ENCODE assay signal across 9 cellular contexts in genomic region chr22:50192056-50192824, GRCh38. TPM values are rescaled to one million over a fixed set of nuclear protein-coding genes. Genes with fewer than 3 reads are reported as not detected.
A peak's percentile ranks its signal among the peaks of the same experiment; 100 is the strongest.
DNase-seq lines count a peak whose midpoint lies in the region; ATAC-seq, FAIRE-seq and TF ChIP-seq lines count a peak whose summit lies in the region.
"Had no signal": no experiment of that assay in that cellular context is flagged by ENCODE, and none has a peak within 500 bp of the region (broad histone marks: within the 10 kb centered on the region; RNA-seq: fewer than 3 reads in every experiment).

No MANE protein-coding gene starts in this region.

- no peaks in the 10 kb centered on the region for H3K9me3 ChIP-seq in K562 (replicated peaks; ENCODE audit: control insufficient read depth, insufficient read depth, low read depth, low read length)
- H3K9me3 ChIP-seq: tibial artery had no signal

- no peak for ATAC-seq in K562
- peak; percentile 9 to 13 for ATAC-seq in naive B cell (ENCODE audit: low read depth in 2 of 2)

- no peak for TF ChIP-seq POLR2A in K562 (conservative IDR thresholded peaks at IDR 0.05)

- H3K79me2 ChIP-seq in K562 (ENCODE audit: control insufficient read depth, insufficient read depth, low read length) = peaks cover 52% of the 10 kb centered on the region

- no peaks in the 10 kb centered on the region for H3K27me3 Mint-ChIP-seq in naive B cell
- H3K27me3 Mint-ChIP-seq in Calu3 (ENCODE audit: unreplicated experiment) = no peaks in the 10 kb centered on the region

- FAIRE-seq in K562 (lab: Jason Lieb, UNC) = no peak

- H3K27ac ChIP-seq in K562 (ENCODE audit: extremely low read depth, low read depth, low read length) = no peak overlapping the region
- H3K27ac ChIP-seq: tibial artery had no signal

- no peaks in the 10 kb centered on the region for H3K36me3 Mint-ChIP-seq in naive B cell
- H3K36me3 Mint-ChIP-seq in Calu3 (ENCODE audit: insufficient read depth, unreplicated experiment) = peaks cover 36% of the 10 kb centered on the region

- peaks cover 7% of the 10 kb centered on the region for H3K9me1 ChIP-seq in K562 (ENCODE audit: control insufficient read depth, insufficient read depth, low read length)

- intact Hi-C loops in K562 (cut with micrococcal nuclease) (no loop called here), Calu3 (cut with micrococcal nuclease; ENCODE audit: unreplicated experiment) (no loop called here)

- in situ Hi-C loops in K562 (cut with MboI) = no loop called here

- BruUV-seq in K562 (replicated peaks; lab: Mats Ljungman, UMichigan) = no TSS peak
- BruUV-seq in Calu3 (replicated peaks; lab: Mats Ljungman, UMichigan) = no TSS peak

- CTCF ChIA-PET in K562 (lab: Yijun Ruan, JAX; ENCODE audit: low intra/inter-chr PET ratio) = no interaction called here
- CTCF ChIA-PET in Calu3 (lab: Charles Lee) = no interaction called here

- H3K4me2 ChIP-seq in K562 (ENCODE audit: insufficient read depth, low read length) = no peak overlapping the region

- peaks cover 8% of the 10 kb centered on the region for H4K20me1 ChIP-seq in K562 (replicated peaks; ENCODE audit: control insufficient read depth, insufficient read depth, low read length)

- DNase-seq in ELR (ENCODE audit: low read depth) (peak; percentile 44), Kasumi-1 (lab: John Stamatoyannopoulos, UW) (peak; percentile 59 to 64), K562 (ENCODE audit: extremely low read depth in 1 of 4, low spot score in 3 of 4) (no peak), naive B cell (peak; percentile 79), HPDE6-E6E7 (ENCODE audit: extremely low spot score) (no peak), dermis blood vessel endothelial cell (no peak), activated gamma-delta T cell (lab: John Stamatoyannopoulos, UW) (no peak), Calu3 (no peak)
- DNase-seq: tibial artery had no signal

- no peak for TF ChIP-seq EP300 in K562 (IDR thresholded peaks at IDR 0.05; ENCODE audit: low read length)

- no peak overlapping the region; a peak in 1 of 4 replicates for H3K9ac ChIP-seq in K562 (ENCODE audit: insufficient read depth in 1 of 2, low read depth in 2 of 2, low read length in 2 of 2)

- no peak for TF ChIP-seq RAD21 in K562 (CRISPR knock-in tag; conservative IDR thresholded peaks at IDR 0.05 in 1 of 2, IDR thresholded peaks at IDR 0.05 in 1 of 2)

- H3K27me3 ChIP-seq in K562 (ENCODE audit: control insufficient read depth in 2 of 2, insufficient read depth in 2 of 2, low read length in 2 of 2) = no peaks in the 10 kb centered on the region
- H3K27me3 ChIP-seq: tibial artery had no signal

- WGBS in K562 (ENCODE audit: insufficient coverage, low coverage, missing lambda C conversion rate) = 91% methylated on average over 8 of the region's 26 CpGs

- H3K4me1 ChIP-seq in K562 (replicated peaks in 1 of 2; ENCODE audit: control insufficient read depth in 2 of 2, insufficient read depth in 2 of 2, low read length in 2 of 2) = peaks cover 15 to 65% of the 10 kb centered on the region in 2 experiments

- H3K4me1 Mint-ChIP-seq in naive B cell (peaks cover 35 to 70% (median 64%) of the 10 kb centered on the region in 3 donors), Calu3 (ENCODE audit: low read depth, unreplicated experiment) (peaks cover 14% of the 10 kb centered on the region)

- H3K4me3 ChIP-seq in K562 = no peak overlapping the region
- H3K4me3 ChIP-seq: tibial artery had no signal

- peak overlapping the region; percentile 100 for H3K27ac Mint-ChIP-seq in naive B cell
- no peak overlapping the region for H3K27ac Mint-ChIP-seq in Calu3 (ENCODE audit: unreplicated experiment)

- no peak overlapping the region for H2AFZ ChIP-seq in K562 (ENCODE audit: low read depth, low read length)

- H3K4me3 Mint-ChIP-seq in naive B cell = peak overlapping the region; percentile 77 to 96 (median 89)
- H3K4me3 Mint-ChIP-seq in Calu3 (ENCODE audit: low read depth, unreplicated experiment) = no peak overlapping the region

- no peaks in the 10 kb centered on the region for H3K9me3 Mint-ChIP-seq in naive B cell
- H3K9me3 Mint-ChIP-seq in Calu3 (ENCODE audit: low read depth, unreplicated experiment) = no peaks in the 10 kb centered on the region

- POLR2A ChIA-PET in K562 (lab: Yijun Ruan, JAX) = interaction anchor here (0.6 to 0.7 kb wide), 2 partner anchors 196 to 279 kb away, joined by 3 to 5 read pairs; no protein-coding TSS in a partner anchor

- TF ChIP-seq CTCF in K562 (IDR thresholded peaks at IDR 0.05 in 2 of 3, conservative IDR thresholded peaks at IDR 0.05 in 1 of 3; ENCODE audit: insufficient read depth in 2 of 3, low read depth in 1 of 3, low read length in 3 of 3) = no peak
- TF ChIP-seq CTCF in Calu3 (IDR thresholded peaks at IDR 0.05; ENCODE audit: unreplicated experiment) = no peak

- H3K36me3 ChIP-seq in K562 (ENCODE audit: control insufficient read depth, insufficient read depth, low read length) = peaks cover 57% of the 10 kb centered on the region; the same call in 2 of the 3 replicates

RNA-seq across cellular contexts. Expression of gene TRABD, which starts 6.5 kb away (rescaled TPM):
- total RNA-seq in K562 (2011; cell fraction: chromatin; rRNA removed; ENCODE audit: low replicate concordance) = 44.8 and 168 TPM in 2 replicates
- 130 and 141 TPM in 2 replicates for total RNA-seq in K562 (2011; cell fraction: nucleolus; rRNA removed)
- total RNA-seq in K562 (2011; cell fraction: nucleoplasm; rRNA removed) = 69.2 and 70.6 TPM in 2 replicates
- total RNA-seq in K562 (2014; rRNA removed) (41.2 and 49.8 TPM in 2 replicates), K562 (2014; rRNA removed; fragmentation: Illumina TruSeq; extraction: Trizol) (1.4 and 2.8 TPM in 2 replicates), K562 (2015; rRNA removed; fragmentation: Illumina TruSeq; extraction: Trizol) (14.0 and 14.7 TPM in 2 replicates), K562 (2021) (55.3 and 59.3 TPM in 2 replicates), dermis blood vessel endothelial cell (25.2 and 39.4 TPM in 2 replicates), Calu3 (2022) (57.3 and 62.9 TPM in 2 replicates)
- polyA plus RNA-seq in K562 (2011; rRNA removed) (24.3 and 35.9 TPM in 2 replicates), K562 (2014; fragmentation: Illumina TruSeq; extraction: Trizol) (7.7 and 20.3 TPM in 2 replicates), K562 (2014; fragmentation: Nextera tagmentation; extraction: Ambion mirVana) (under 1 TPM; 0.08 to 0.59 TPM), K562 (2014; rRNA removed) (62.0 and 62.9 TPM in 2 replicates), naive B cell (ENCODE audit: low read depth in 6 of 6) (10 to 100 TPM in 5 of 6 donors, 1 to 10 TPM in 1; 9.4 to 22.6 (median 15.1) TPM)
- 27.7 and 49.1 TPM in 2 replicates for polyA plus RNA-seq in K562 (2011; cell fraction: cytosol; rRNA removed)
- polyA plus RNA-seq in K562 (2011; cell fraction: nucleus; rRNA removed) = 268 and 323 TPM in 2 replicates
- polyA plus RNA-seq in K562 (2012) = 38.7 and 63.6 TPM in 2 replicates
- 4.1 and 8.2 TPM in 2 replicates for polyA minus RNA-seq in K562 (2011; rRNA and poly(A)+ RNA removed)
- 15.3 and 18.4 TPM in 2 replicates for polyA minus RNA-seq in K562 (2011; cell fraction: cytosol; rRNA and poly(A)+ RNA removed)
- polyA minus RNA-seq in K562 (2011; cell fraction: nucleus; rRNA and poly(A)+ RNA removed) = 21.8 and 25.8 TPM in 2 replicates

RNA-seq across cellular contexts. Expression of gene SELENOO, which starts 8.6 kb away (rescaled TPM):
- total RNA-seq in K562 (2011; cell fraction: chromatin; rRNA removed; ENCODE audit: low replicate concordance) = 12.6 and 38.1 TPM in 2 replicates
- total RNA-seq in K562 (2011; cell fraction: nucleolus; rRNA removed) = 37.1 and 42.4 TPM in 2 replicates
- 17.2 and 22.2 TPM in 2 replicates for total RNA-seq in K562 (2011; cell fraction: nucleoplasm; rRNA removed)
- total RNA-seq in K562 (2014; rRNA removed) (23.5 and 30.4 TPM in 2 replicates), K562 (2014; rRNA removed; fragmentation: Illumina TruSeq; extraction: Trizol) (0.93 and 1.8 TPM in 2 replicates), K562 (2015; rRNA removed; fragmentation: Illumina TruSeq; extraction: Trizol) (8.3 and 9.2 TPM in 2 replicates), K562 (2021) (22.6 and 24.4 TPM in 2 replicates), dermis blood vessel endothelial cell (32.8 and 47.0 TPM in 2 replicates), Calu3 (2022) (28.6 and 29.5 TPM in 2 replicates)
- polyA plus RNA-seq in K562 (2011; rRNA removed) (9.7 and 14.9 TPM in 2 replicates), K562 (2014; fragmentation: Illumina TruSeq; extraction: Trizol) (2.2 and 11.6 TPM in 2 replicates), K562 (2014; fragmentation: Nextera tagmentation; extraction: Ambion mirVana) (under 1 TPM; 0.37 to 0.84 TPM), K562 (2014; rRNA removed) (24.3 and 24.9 TPM in 2 replicates), naive B cell (ENCODE audit: low read depth in 6 of 6) (1 to 10 TPM; 2.9 to 6.8 (median 5.2) TPM)
- polyA plus RNA-seq in K562 (2011; cell fraction: cytosol; rRNA removed) = 19.8 and 41.1 TPM in 2 replicates
- polyA plus RNA-seq in K562 (2011; cell fraction: nucleus; rRNA removed) = 43.7 and 74.3 TPM in 2 replicates
- polyA plus RNA-seq in K562 (2012) = 15.4 and 21.7 TPM in 2 replicates
- 3.3 and 5.5 TPM in 2 replicates for polyA minus RNA-seq in K562 (2011; rRNA and poly(A)+ RNA removed)
- 8.8 and 11.2 TPM in 2 replicates for polyA minus RNA-seq in K562 (2011; cell fraction: cytosol; rRNA and poly(A)+ RNA removed)
- 7.8 TPM in 2 replicates for polyA minus RNA-seq in K562 (2011; cell fraction: nucleus; rRNA and poly(A)+ RNA removed)

RNA-seq across cellular contexts. Expression of gene PANX2, which starts 21.7 kb away (rescaled TPM):
- 2.9 and 7.9 TPM in 2 replicates for total RNA-seq in K562 (2011; cell fraction: chromatin; rRNA removed; ENCODE audit: low replicate concordance)
- 4.5 and 5.7 TPM in 2 replicates for total RNA-seq in K562 (2011; cell fraction: nucleolus; rRNA removed)
- 4.0 and 4.1 TPM in 2 replicates for total RNA-seq in K562 (2011; cell fraction: nucleoplasm; rRNA removed)
- total RNA-seq in K562 (2014; rRNA removed) (0.61 and 1.0 TPM in 2 replicates), K562 (2014; rRNA removed; fragmentation: Illumina TruSeq; extraction: Trizol) (0.06 and 0.07 TPM in 2 replicates), K562 (2015; rRNA removed; fragmentation: Illumina TruSeq; extraction: Trizol) (0.15 and 0.29 TPM in 2 replicates), K562 (2021) (3.0 and 3.9 TPM in 2 replicates), dermis blood vessel endothelial cell (0.34 and 0.60 TPM in 2 replicates), Calu3 (2022) (1.6 and 2.0 TPM in 2 replicates)
- polyA plus RNA-seq in K562 (2011; rRNA removed) (1.1 and 1.7 TPM in 2 replicates), K562 (2014; fragmentation: Illumina TruSeq; extraction: Trizol) (0.22 and 0.72 TPM in 2 replicates), K562 (2014; fragmentation: Nextera tagmentation; extraction: Ambion mirVana) (under 1 TPM in 1 of 2 experiments, not detected in 1; 0.01 TPM), K562 (2014; rRNA removed) (1.7 and 1.9 TPM in 2 replicates), naive B cell (ENCODE audit: low read depth in 6 of 6) (under 1 TPM in 1 of 6 donors, not detected in 5; 0.08 TPM)
- 2.4 and 3.0 TPM in 2 replicates for polyA plus RNA-seq in K562 (2011; cell fraction: cytosol; rRNA removed)
- 7.8 and 9.9 TPM in 2 replicates for polyA plus RNA-seq in K562 (2011; cell fraction: nucleus; rRNA removed)
- polyA plus RNA-seq in K562 (2012) = 2.1 and 7.6 TPM in 2 replicates
- 0.24 and 0.60 TPM in 2 replicates for polyA minus RNA-seq in K562 (2011; rRNA and poly(A)+ RNA removed)
- 1.1 and 2.9 TPM in 2 replicates for polyA minus RNA-seq in K562 (2011; cell fraction: cytosol; rRNA and poly(A)+ RNA removed)
- 1.2 and 1.7 TPM in 2 replicates for polyA minus RNA-seq in K562 (2011; cell fraction: nucleus; rRNA and poly(A)+ RNA removed)

RNA-seq across cellular contexts. Expression of gene TUBGCP6, which starts 52.6 kb away (rescaled TPM):
- 86.7 and 211 TPM in 2 replicates for total RNA-seq in K562 (2011; cell fraction: chromatin; rRNA removed; ENCODE audit: low replicate concordance)
- 112 and 120 TPM in 2 replicates for total RNA-seq in K562 (2011; cell fraction: nucleolus; rRNA removed)
- total RNA-seq in K562 (2011; cell fraction: nucleoplasm; rRNA removed) = 93.7 and 97.5 TPM in 2 replicates
- 23.2 and 25.1 TPM in 2 replicates for total RNA-seq in K562 (2014; rRNA removed)
- 4.1 and 6.0 TPM in 2 replicates for total RNA-seq in K562 (2014; rRNA removed; fragmentation: Illumina TruSeq; extraction: Trizol)
- 9.7 and 10.3 TPM in 2 replicates for total RNA-seq in K562 (2015; rRNA removed; fragmentation: Illumina TruSeq; extraction: Trizol)
- total RNA-seq in K562 (2021) = 31.1 and 33.0 TPM in 2 replicates
- polyA plus RNA-seq in K562 (2011; rRNA removed) = 10.1 and 17.7 TPM in 2 replicates
- polyA plus RNA-seq in K562 (2011; cell fraction: cytosol; rRNA removed) = 9.3 and 11.7 TPM in 2 replicates
- polyA plus RNA-seq in K562 (2011; cell fraction: nucleus; rRNA removed) = 166 and 249 TPM in 2 replicates
- polyA plus RNA-seq in K562 (2012) = 20.0 and 26.5 TPM in 2 replicates
- 9.3 and 15.1 TPM in 2 replicates for polyA plus RNA-seq in K562 (2014; fragmentation: Illumina TruSeq; extraction: Trizol)
- 1 to 10 TPM in 1 of 2 experiments, under 1 TPM in 1; 0.76 to 1.2 TPM for polyA plus RNA-seq in K562 (2014; fragmentation: Nextera tagmentation; extraction: Ambion mirVana)
- polyA plus RNA-seq in K562 (2014; rRNA removed) = 26.8 and 29.9 TPM in 2 replicates
- 6.7 and 8.2 TPM in 2 replicates for polyA minus RNA-seq in K562 (2011; rRNA and poly(A)+ RNA removed)
- polyA minus RNA-seq in K562 (2011; cell fraction: cytosol; rRNA and poly(A)+ RNA removed) = 13.2 and 14.6 TPM in 2 replicates
- polyA minus RNA-seq in K562 (2011; cell fraction: nucleus; rRNA and poly(A)+ RNA removed) = 31.4 and 35.8 TPM in 2 replicates
- 10 to 100 TPM; 11.6 to 23.2 (median 14.2) TPM for polyA plus RNA-seq in naive B cell (ENCODE audit: low read depth in 6 of 6)
- total RNA-seq in dermis blood vessel endothelial cell = 28.5 and 38.1 TPM in 2 replicates
- total RNA-seq in Calu3 (2022) = 49.7 and 54.7 TPM in 2 replicates

RNA-seq across cellular contexts. Expression of gene HDAC10, which starts 58.8 kb away (rescaled TPM):
- 57.0 and 254 TPM in 2 replicates for total RNA-seq in K562 (2011; cell fraction: chromatin; rRNA removed; ENCODE audit: low replicate concordance)
- 188 and 225 TPM in 2 replicates for total RNA-seq in K562 (2011; cell fraction: nucleolus; rRNA removed)
- total RNA-seq in K562 (2011; cell fraction: nucleoplasm; rRNA removed) = 102 and 109 TPM in 2 replicates
- total RNA-seq in K562 (2014; rRNA removed) (16.4 and 21.4 TPM in 2 replicates), K562 (2014; rRNA removed; fragmentation: Illumina TruSeq; extraction: Trizol) (1.2 and 2.1 TPM in 2 replicates), K562 (2015; rRNA removed; fragmentation: Illumina TruSeq; extraction: Trizol) (7.0 and 10.9 TPM in 2 replicates), K562 (2021) (37.3 and 44.2 TPM in 2 replicates), dermis blood vessel endothelial cell (35.2 and 39.5 TPM in 2 replicates), Calu3 (2022) (52.9 and 69.2 TPM in 2 replicates)
- polyA plus RNA-seq in K562 (2011; rRNA removed) (6.5 and 18.6 TPM in 2 replicates), K562 (2014; fragmentation: Illumina TruSeq; extraction: Trizol) (6.3 and 14.4 TPM in 2 replicates), K562 (2014; fragmentation: Nextera tagmentation; extraction: Ambion mirVana) (under 1 TPM; 0.10 to 0.23 TPM), K562 (2014; rRNA removed) (29.0 and 35.7 TPM in 2 replicates), naive B cell (ENCODE audit: low read depth in 6 of 6) (1 to 10 TPM; 4.6 to 8.2 (median 6.3) TPM)
- polyA plus RNA-seq in K562 (2011; cell fraction: cytosol; rRNA removed) = 4.8 and 5.9 TPM in 2 replicates
- 164 and 214 TPM in 2 replicates for polyA plus RNA-seq in K562 (2011; cell fraction: nucleus; rRNA removed)
- polyA plus RNA-seq in K562 (2012) = 34.6 and 75.5 TPM in 2 replicates
- polyA minus RNA-seq in K562 (2011; rRNA and poly(A)+ RNA removed) = 4.3 and 5.1 TPM in 2 replicates
- polyA minus RNA-seq in K562 (2011; cell fraction: cytosol; rRNA and poly(A)+ RNA removed) = 6.0 and 17.9 TPM in 2 replicates
- polyA minus RNA-seq in K562 (2011; cell fraction: nucleus; rRNA and poly(A)+ RNA removed) = 43.8 and 48.3 TPM in 2 replicates

Comparison
In these comparisons a context has a peak if more than half of its experiments do, and no peak if none do; other contexts are left out.
1. DNase-seq: peak in ELR (single experiment), Kasumi-1 (2 of 2) and naive B cell (single experiment); none in K562 (0 of 4), HPDE6-E6E7 (single experiment), dermis blood vessel endothelial cell (single experiment), activated gamma-delta T cell (single experiment) and Calu3 (single experiment).